ENCODE assay signal across 11 cellular contexts in genomic region chr3:27675287-27675686, GRCh38. TPM values are rescaled to one million over a fixed set of nuclear protein-coding genes. Genes with fewer than 3 reads are reported as not detected.
A peak's percentile ranks its signal among the peaks of the same experiment; 100 is the strongest.
DNase-seq lines count a peak whose midpoint lies in the region; ATAC-seq lines count a peak whose summit lies in the region.
"Had no signal": no experiment of that assay in that cellular context is flagged by ENCODE, and none has a peak within 500 bp of the region (broad histone marks: within the 10 kb centered on the region; RNA-seq: fewer than 3 reads in every experiment).

No MANE protein-coding gene starts in this region.

- no peak for ATAC-seq in GM21576 (IDR thresholded peaks at IDR 0.05; ENCODE audit: unreplicated experiment)

- H3K36me3 Mint-ChIP-seq in activated T-helper 2 cell treated with anti-CD3 and anti-CD28 coated beads, Interferon-gamma antibody, Interleukin-2, Interleukin-4, amounts not matched to agents 10 μg/mL and 5 μg/mL and 100 μg/mL, durations not matched to agents 14 hours and 24 hours and 36 hours (ENCODE audit: low read depth): no peaks in the 10 kb centered on the region
- H3K36me3 Mint-ChIP-seq: type B pancreatic cell had no signal

- no peaks in the 10 kb centered on the region for H3K9me3 Mint-ChIP-seq in activated T-helper 2 cell treated with anti-CD3 and anti-CD28 coated beads, Interferon-gamma antibody, Interleukin-2, Interleukin-4, amounts not matched to agents 10 μg/mL and 5 μg/mL and 100 μg/mL, durations not matched to agents 14 hours and 24 hours and 36 hours
- H3K9me3 Mint-ChIP-seq: type B pancreatic cell had no signal

- H3K27me3 Mint-ChIP-seq in activated T-helper 2 cell treated with anti-CD3 and anti-CD28 coated beads, Interferon-gamma antibody, Interleukin-2, Interleukin-4, amounts not matched to agents 10 μg/mL and 5 μg/mL and 100 μg/mL, durations not matched to agents 14 hours and 24 hours and 36 hours (ENCODE audit: low read depth): no peaks in the 10 kb centered on the region
- H3K27me3 Mint-ChIP-seq: type B pancreatic cell had no signal

- no peak overlapping the region for H3K27ac Mint-ChIP-seq in activated T-helper 2 cell treated with anti-CD3 and anti-CD28 coated beads, Interferon-gamma antibody, Interleukin-2, Interleukin-4, amounts not matched to agents 10 μg/mL and 5 μg/mL and 100 μg/mL, durations not matched to agents 14 hours and 24 hours and 36 hours
- H3K27ac Mint-ChIP-seq: type B pancreatic cell had no signal

- peak in 2 of 3 experiments; percentile 2 to 68 for DNase-seq in NCI-H1417 (lab: John Stamatoyannopoulos, UW)
- DNase-seq in NCI-H1417 treated with DMSO at 0.1 percent for 48 hours (lab: John Stamatoyannopoulos, UW): no peak
- peak; percentile 50 for DNase-seq in NCI-H345 (lab: John Stamatoyannopoulos, UW)
- peak; percentile 77 for DNase-seq in dermis blood vessel endothelial cell
- DNase-seq in renal cortical epithelial cell (ENCODE audit: low read depth): peak; percentile 87
- no peak for DNase-seq in GOT3 (lab: John Stamatoyannopoulos, UW)
- DNase-seq in activated T-helper 2 cell treated with anti-CD3 and anti-CD28 coated beads, Interferon-gamma antibody, Interleukin-2, Interleukin-4, amounts not matched to agents 10 μg/mL and 5 μg/mL and 100 μg/mL, durations not matched to agents 14 hours and 24 hours and 36 hours (ENCODE audit: low spot score): no peak
- DNase-seq: activated CD4-positive, CD25-positive, alpha-beta regulatory T cell; hippocampal formation had no signal

- intact Hi-C loops in activated T-helper 2 cell treated with anti-CD3 and anti-CD28 coated beads, Interferon-gamma antibody, Interleukin-2, Interleukin-4, amounts not matched to agents 10 μg/mL and 5 μg/mL and 100 μg/mL, durations not matched to agents 14 hours and 24 hours and 36 hours (cut with micrococcal nuclease): no loop called here

- H3K4me1 Mint-ChIP-seq in activated T-helper 2 cell treated with anti-CD3 and anti-CD28 coated beads, Interferon-gamma antibody, Interleukin-2, Interleukin-4, amounts not matched to agents 10 μg/mL and 5 μg/mL and 100 μg/mL, durations not matched to agents 14 hours and 24 hours and 36 hours (ENCODE audit: low read depth): peaks cover 2% of the 10 kb centered on the region

- no peak overlapping the region for H3K4me3 Mint-ChIP-seq in activated T-helper 2 cell treated with anti-CD3 and anti-CD28 coated beads, Interferon-gamma antibody, Interleukin-2, Interleukin-4, amounts not matched to agents 10 μg/mL and 5 μg/mL and 100 μg/mL, durations not matched to agents 14 hours and 24 hours and 36 hours (ENCODE audit: low read depth)
- H3K4me3 Mint-ChIP-seq: type B pancreatic cell had no signal

RNA-seq across cellular contexts. Expression of gene EOMES, which starts 46.8 kb away (rescaled TPM):
- total RNA-seq in dermis blood vessel endothelial cell: not detected in 2 replicates
- not detected in 2 replicates for total RNA-seq in renal cortical epithelial cell
- total RNA-seq in activated T-helper 2 cell treated with anti-CD3 and anti-CD28 coated beads, Interferon-gamma antibody, Interleukin-2, Interleukin-4, amounts not matched to agents 10 μg/mL and 5 μg/mL and 100 μg/mL, durations not matched to agents 14 hours and 24 hours and 36 hours: 5.2 and 5.6 TPM in 2 replicates

Comparison
In these comparisons a context has a peak if more than half of its experiments do, and no peak if none do; other contexts are left out.
1. DNase-seq: peak in NCI-H1417 (2 of 3), NCI-H345 (single experiment), dermis blood vessel endothelial cell (single experiment) and renal cortical epithelial cell (single experiment); none in NCI-H1417 treated with DMSO at 0.1 percent for 48 hours (single experiment), GOT3 (single experiment) and activated T-helper 2 cell treated with anti-CD3 and anti-CD28 coated beads, Interferon-gamma antibody, Interleukin-2, Interleukin-4, amounts not matched to agents 10 μg/mL and 5 μg/mL and 100 μg/mL, durations not matched to agents 14 hours and 24 hours and 36 hours (single experiment).